1 cellular context compared by ENCODE assay signal in genomic region chr3:50674349-50675178, GRCh38.
TF ChIP-seq lines count a peak whose summit lies in the region.

A gene with protein sequence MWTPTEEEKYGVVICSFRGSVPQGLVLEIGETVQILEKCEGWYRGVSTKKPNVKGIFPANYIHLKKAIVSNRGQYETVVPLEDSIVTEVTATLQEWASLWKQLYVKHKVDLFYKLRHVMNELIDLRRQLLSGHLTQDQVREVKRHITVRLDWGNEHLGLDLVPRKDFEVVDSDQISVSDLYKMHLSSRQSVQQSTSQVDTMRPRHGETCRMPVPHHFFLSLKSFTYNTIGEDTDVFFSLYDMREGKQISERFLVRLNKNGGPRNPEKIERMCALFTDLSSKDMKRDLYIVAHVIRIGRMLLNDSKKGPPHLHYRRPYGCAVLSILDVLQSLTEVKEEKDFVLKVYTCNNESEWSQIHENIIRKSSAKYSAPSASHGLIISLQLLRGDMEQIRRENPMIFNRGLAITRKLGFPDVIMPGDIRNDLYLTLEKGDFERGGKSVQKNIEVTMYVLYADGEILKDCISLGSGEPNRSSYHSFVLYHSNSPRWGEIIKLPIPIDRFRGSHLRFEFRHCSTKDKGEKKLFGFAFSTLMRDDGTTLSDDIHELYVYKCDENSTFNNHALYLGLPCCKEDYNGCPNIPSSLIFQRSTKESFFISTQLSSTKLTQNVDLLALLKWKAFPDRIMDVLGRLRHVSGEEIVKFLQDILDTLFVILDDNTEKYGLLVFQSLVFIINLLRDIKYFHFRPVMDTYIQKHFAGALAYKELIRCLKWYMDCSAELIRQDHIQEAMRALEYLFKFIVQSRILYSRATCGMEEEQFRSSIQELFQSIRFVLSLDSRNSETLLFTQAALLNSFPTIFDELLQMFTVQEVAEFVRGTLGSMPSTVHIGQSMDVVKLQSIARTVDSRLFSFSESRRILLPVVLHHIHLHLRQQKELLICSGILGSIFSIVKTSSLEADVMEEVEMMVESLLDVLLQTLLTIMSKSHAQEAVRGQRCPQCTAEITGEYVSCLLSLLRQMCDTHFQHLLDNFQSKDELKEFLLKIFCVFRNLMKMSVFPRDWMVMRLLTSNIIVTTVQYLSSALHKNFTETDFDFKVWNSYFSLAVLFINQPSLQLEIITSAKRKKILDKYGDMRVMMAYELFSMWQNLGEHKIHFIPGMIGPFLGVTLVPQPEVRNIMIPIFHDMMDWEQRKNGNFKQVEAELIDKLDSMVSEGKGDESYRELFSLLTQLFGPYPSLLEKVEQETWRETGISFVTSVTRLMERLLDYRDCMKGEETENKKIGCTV (N-terminal part only) (plus strand): TSS chr3:50674927. CDS start chr3:50675264, 337 bp downstream.

TF ChIP-seq in K562, 482 proteins besides CTCF, POLR2A, EP300 and RAD21 (continued from another document):
- TF ChIP-seq KDM2B (CRISPR knock-in tag; IDR thresholded peaks at IDR 0.05) = peak; percentile 91; the same call in 1 of the 2 replicates
- TF ChIP-seq CXXC5 (CRISPR knock-in tag; IDR thresholded peaks at IDR 0.05) = peak; percentile 41
- peak; percentile 54; the same call in 1 of the 2 replicates for TF ChIP-seq SMAD4 (CRISPR knock-in tag; conservative IDR thresholded peaks at IDR 0.05)
- TF ChIP-seq SNIP1 (IDR thresholded peaks at IDR 0.05; ENCODE audit: low read depth) = 0 out of 2 replicates have a peak, but pooled peaks have one; percentile 15
- TF ChIP-seq COPS2 (conservative IDR thresholded peaks at IDR 0.05) = no peak
- TF ChIP-seq SREBF1 (IDR thresholded peaks at IDR 0.05; ENCODE audit: borderline replicate concordance, low read depth, low read length) = no peak
- TF ChIP-seq L3MBTL2 (IDR thresholded peaks at IDR 0.05) = peak; percentile 69
- TF ChIP-seq, protein P1, sequence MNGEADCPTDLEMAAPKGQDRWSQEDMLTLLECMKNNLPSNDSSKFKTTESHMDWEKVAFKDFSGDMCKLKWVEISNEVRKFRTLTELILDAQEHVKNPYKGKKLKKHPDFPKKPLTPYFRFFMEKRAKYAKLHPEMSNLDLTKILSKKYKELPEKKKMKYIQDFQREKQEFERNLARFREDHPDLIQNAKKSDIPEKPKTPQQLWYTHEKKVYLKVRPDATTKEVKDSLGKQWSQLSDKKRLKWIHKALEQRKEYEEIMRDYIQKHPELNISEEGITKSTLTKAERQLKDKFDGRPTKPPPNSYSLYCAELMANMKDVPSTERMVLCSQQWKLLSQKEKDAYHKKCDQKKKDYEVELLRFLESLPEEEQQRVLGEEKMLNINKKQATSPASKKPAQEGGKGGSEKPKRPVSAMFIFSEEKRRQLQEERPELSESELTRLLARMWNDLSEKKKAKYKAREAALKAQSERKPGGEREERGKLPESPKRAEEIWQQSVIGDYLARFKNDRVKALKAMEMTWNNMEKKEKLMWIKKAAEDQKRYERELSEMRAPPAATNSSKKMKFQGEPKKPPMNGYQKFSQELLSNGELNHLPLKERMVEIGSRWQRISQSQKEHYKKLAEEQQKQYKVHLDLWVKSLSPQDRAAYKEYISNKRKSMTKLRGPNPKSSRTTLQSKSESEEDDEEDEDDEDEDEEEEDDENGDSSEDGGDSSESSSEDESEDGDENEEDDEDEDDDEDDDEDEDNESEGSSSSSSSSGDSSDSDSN (IDR thresholded peaks at IDR 0.05; ENCODE audit: borderline replicate concordance in 1 of 2, low read depth in 2 of 2, low read length in 2 of 2) = peak; percentile 47 to 66; a peak in 1 of 4 replicates
- no peak for TF ChIP-seq XRCC3 (IDR thresholded peaks at IDR 0.05)
- peak; percentile 61; the same call in 1 of the 2 replicates for TF ChIP-seq CTBP1 (IDR thresholded peaks at IDR 0.05; ENCODE audit: borderline replicate concordance)
- peak in 1 of 2 experiments; percentile 78; a peak in 2 of 4 replicates for TF ChIP-seq NRF1 (conservative IDR thresholded peaks at IDR 0.05 in 1 of 2, IDR thresholded peaks at IDR 0.05 in 1 of 2)
